ENCODE assay signal across 8 cellular contexts in the genomic region with DNA sequence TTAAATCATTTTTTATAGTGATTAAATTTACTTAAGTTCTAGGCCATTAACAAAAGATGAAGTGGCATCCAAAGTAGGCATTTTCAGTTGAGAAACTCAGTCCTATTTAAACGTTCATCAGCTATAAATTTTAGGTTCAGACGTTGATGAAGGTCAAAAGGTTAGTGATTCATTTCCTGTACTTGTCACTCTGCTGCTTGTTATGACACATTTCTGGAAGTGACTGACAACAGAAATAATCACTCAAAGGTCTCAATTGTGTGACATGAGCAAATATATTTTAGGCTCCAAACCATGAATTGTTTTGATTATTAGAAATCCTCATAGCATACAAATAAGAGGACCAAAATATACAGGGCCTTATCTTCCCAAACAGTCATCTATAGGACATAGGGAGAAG. TPM values are rescaled to one million over a fixed set of nuclear protein-coding genes. Genes with fewer than 3 reads are reported as not detected.
DNase-seq lines count a peak whose midpoint lies in the region; ATAC-seq and TF ChIP-seq lines count a peak whose summit lies in the region.

No MANE protein-coding gene starts in this region.

- no peaks in the 10 kb centered on the region for H3K9me2 ChIP-seq in PC-3 (replicated peaks; ENCODE audit: low read length)

- intact Hi-C loops in PC-3 (cut with micrococcal nuclease), result no loop called here

- no peaks in the 10 kb centered on the region for H3F3A ChIP-seq in PC-3 (ENCODE audit: low read length, unreplicated experiment)

- no peak overlapping the region for H2AFZ ChIP-seq in PC-3 (ENCODE audit: low read length)

- H4K20me1 ChIP-seq in PC-3 (ENCODE audit: low read length), result no peaks in the 10 kb centered on the region

- ATAC-seq in GM19397 (IDR thresholded peaks at IDR 0.05; ENCODE audit: unreplicated experiment) (peak; percentile 69), HG03039 (IDR thresholded peaks at IDR 0.05; ENCODE audit: unreplicated experiment) (peak; percentile 96), PC-3 (no peak)

- POLR2A ChIA-PET in PC-3 (lab: Charles Lee; ENCODE audit: unreplicated experiment), result interaction anchor here (0.6 kb wide), 1 partner anchor 14 kb away, joined by 3 read pairs; no protein-coding TSS in a partner anchor

- CTCF ChIA-PET in PC-3 (lab: Charles Lee), result no interaction called here

- H3K9me3 ChIP-seq in PC-3 (ENCODE audit: low read length), result no peaks in the 10 kb centered on the region

- no TSS peak for BruUV-seq in PC-3 (replicated peaks; lab: Mats Ljungman, UMichigan)

- no peak overlapping the region for H3K9ac ChIP-seq in PC-3 (ENCODE audit: low read length)

- H3K36me3 ChIP-seq in PC-3 (ENCODE audit: low read depth, low read length), result no peaks in the 10 kb centered on the region

- no peaks in the 10 kb centered on the region for H3K4me1 ChIP-seq in PC-3 (ENCODE audit: insufficient read depth, low read length)

- no peak for TF ChIP-seq CTCF in GM10266 (IDR thresholded peaks at IDR 0.05; ENCODE audit: control insufficient read depth, insufficient read depth, low read depth, missing control alignments)
- no peak for TF ChIP-seq CTCF in PC-3 (conservative IDR thresholded peaks at IDR 0.05; ENCODE audit: low read depth, low read length)

- no peaks in the 10 kb centered on the region for H3K27me3 ChIP-seq in PC-3 (ENCODE audit: low read length)

- no peak overlapping the region for H3K4me2 ChIP-seq in PC-3 (ENCODE audit: low read length)

- H3K4me3 ChIP-seq in PC-3 (ENCODE audit: low read length), result no peak overlapping the region

- H3K27ac ChIP-seq in PC-3 (ENCODE audit: low read length) (no peak overlapping the region), substantia nigra (ENCODE audit: low read depth, low read length, poor library complexity, severe bottlenecking) (no peak overlapping the region)

- H3K79me2 ChIP-seq in PC-3 (ENCODE audit: low read length), result no peaks in the 10 kb centered on the region

- DNase-seq in GM10266 (ENCODE audit: extremely low spot score) (peak; percentile 20), PC-3 (peak; percentile 31), 8988T (no peak), NCI-H2171 (lab: John Stamatoyannopoulos, UW) (no peak), substantia nigra (lab: John Stamatoyannopoulos, UW) (no peak), cerebellar cortex (ENCODE audit: low spot score) (no peak)

RNA-seq across cellular contexts. Expression of a gene that starts 10.3 kb away (rescaled TPM):
- not detected in 2 replicates for total RNA-seq in PC-3 (2014; rRNA removed)

Comparison
In these comparisons a context has a peak if more than half of its experiments do, and no peak if none do; other contexts are left out.
1. DNase-seq: peak in GM10266 (single experiment) and PC-3 (single experiment); none in 8988T (single experiment), NCI-H2171 (single experiment), substantia nigra (0 of 49) and cerebellar cortex (single experiment).